Comparison of ENCODE assay signal across 1 cellular context in the genomic region with DNA sequence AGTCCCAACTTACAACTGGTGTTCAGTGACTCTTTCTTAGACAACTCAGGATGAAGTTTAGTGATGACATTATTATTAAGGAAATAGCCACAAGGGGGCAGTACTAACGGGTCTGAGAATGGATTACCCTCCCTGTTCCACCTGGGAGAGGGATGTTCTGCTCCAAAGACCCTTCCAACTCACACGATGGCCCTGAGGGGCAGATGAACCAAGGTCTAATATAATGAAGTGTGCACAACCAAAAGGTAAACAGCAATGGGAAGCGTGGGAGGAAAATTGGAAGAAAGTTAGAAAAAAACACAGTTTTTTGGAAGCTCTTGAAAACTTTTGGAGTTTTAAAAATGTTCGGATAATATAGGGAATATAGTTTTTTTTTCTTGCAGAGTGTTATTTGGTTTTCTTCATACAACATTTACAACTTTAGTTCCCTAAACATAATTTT.
TF ChIP-seq lines count a peak whose summit lies in the region.

No MANE protein-coding gene starts in this region.

TF ChIP-seq in liver, 16 proteins besides CTCF, POLR2A, EP300 and RAD21 (continued from another document):
- TF ChIP-seq, protein P1, sequence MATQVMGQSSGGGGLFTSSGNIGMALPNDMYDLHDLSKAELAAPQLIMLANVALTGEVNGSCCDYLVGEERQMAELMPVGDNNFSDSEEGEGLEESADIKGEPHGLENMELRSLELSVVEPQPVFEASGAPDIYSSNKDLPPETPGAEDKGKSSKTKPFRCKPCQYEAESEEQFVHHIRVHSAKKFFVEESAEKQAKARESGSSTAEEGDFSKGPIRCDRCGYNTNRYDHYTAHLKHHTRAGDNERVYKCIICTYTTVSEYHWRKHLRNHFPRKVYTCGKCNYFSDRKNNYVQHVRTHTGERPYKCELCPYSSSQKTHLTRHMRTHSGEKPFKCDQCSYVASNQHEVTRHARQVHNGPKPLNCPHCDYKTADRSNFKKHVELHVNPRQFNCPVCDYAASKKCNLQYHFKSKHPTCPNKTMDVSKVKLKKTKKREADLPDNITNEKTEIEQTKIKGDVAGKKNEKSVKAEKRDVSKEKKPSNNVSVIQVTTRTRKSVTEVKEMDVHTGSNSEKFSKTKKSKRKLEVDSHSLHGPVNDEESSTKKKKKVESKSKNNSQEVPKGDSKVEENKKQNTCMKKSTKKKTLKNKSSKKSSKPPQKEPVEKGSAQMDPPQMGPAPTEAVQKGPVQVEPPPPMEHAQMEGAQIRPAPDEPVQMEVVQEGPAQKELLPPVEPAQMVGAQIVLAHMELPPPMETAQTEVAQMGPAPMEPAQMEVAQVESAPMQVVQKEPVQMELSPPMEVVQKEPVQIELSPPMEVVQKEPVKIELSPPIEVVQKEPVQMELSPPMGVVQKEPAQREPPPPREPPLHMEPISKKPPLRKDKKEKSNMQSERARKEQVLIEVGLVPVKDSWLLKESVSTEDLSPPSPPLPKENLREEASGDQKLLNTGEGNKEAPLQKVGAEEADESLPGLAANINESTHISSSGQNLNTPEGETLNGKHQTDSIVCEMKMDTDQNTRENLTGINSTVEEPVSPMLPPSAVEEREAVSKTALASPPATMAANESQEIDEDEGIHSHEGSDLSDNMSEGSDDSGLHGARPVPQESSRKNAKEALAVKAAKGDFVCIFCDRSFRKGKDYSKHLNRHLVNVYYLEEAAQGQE (IDR thresholded peaks at IDR 0.05) = no peak
- TF ChIP-seq MAX (IDR thresholded peaks at IDR 0.05) = no peak
- TF ChIP-seq ATF3 (IDR thresholded peaks at IDR 0.05) = no peak
- TF ChIP-seq SP1 (IDR thresholded peaks at IDR 0.05) = no peak
- no peak for TF ChIP-seq GABPA (IDR thresholded peaks at IDR 0.05 in 1 of 2, conservative IDR thresholded peaks at IDR 0.05 in 1 of 2)
- no peak for TF ChIP-seq FOXA1 (IDR thresholded peaks at IDR 0.05)
